ENCODE assay signal across 12 cellular contexts in the genomic region with DNA sequence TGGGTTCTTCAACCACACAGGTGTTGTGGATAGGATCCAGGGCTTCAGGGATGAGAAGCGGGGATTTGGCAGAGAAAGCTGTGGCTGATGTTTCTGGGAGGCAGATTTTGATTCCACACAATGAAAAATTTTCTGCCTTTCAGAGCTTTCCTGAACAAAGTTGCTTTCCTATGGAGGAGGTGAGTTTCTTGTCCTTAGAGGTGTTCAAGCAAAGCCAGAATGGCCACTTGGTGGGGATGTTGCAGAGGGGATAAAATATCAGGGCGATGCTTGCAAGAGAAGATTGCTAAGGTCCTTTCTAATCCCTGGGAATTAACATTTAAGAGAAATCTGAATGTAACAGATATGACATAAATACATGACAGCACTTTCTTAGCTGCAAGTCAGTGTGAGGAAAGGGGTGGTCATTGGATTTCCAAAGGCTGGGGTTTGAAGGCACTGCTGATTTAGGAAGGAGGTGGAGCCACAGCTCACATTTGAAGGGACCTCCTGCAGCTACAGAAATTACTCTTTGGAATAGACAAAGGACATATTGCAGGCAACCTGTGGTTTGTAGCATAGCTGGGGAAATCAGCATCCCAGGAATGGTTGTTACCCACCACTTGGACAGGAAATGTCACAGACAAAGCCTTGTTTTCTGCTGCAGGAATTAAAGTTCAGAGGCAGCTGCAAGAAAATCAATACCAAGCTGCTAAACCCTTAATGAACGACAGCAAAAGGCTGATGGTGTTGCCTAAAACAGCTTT.
DNase-seq lines count a peak whose midpoint lies in the region; ATAC-seq lines count a peak whose summit lies in the region.
"Had no signal": no experiment of that assay in that cellular context is flagged by ENCODE, and none has a peak within 500 bp of the region (broad histone marks: within the 10 kb centered on the region; RNA-seq: fewer than 3 reads in every experiment).

No MANE protein-coding gene starts in this region.

- no peak for ATAC-seq in HG03045 (IDR thresholded peaks at IDR 0.05; ENCODE audit: unreplicated experiment)
- no peak for ATAC-seq in GM19035 (IDR thresholded peaks at IDR 0.05; ENCODE audit: unreplicated experiment)
- ATAC-seq: CD8-positive, alpha-beta T cell had no signal

- H3K27ac ChIP-seq in esophagus (ENCODE audit: low read depth in 2 of 2, low read length in 1 of 2): peak overlapping the region; percentile 20 to 80
- H3K27ac ChIP-seq: sigmoid colon, SK-N-MC had no signal

- no peak overlapping the region for H3K4me3 ChIP-seq in esophagus (ENCODE audit: low read depth in 1 of 2, low read length in 2 of 2)
- H3K4me3 ChIP-seq: lung, sigmoid colon, SK-N-MC had no signal

- peak; percentile 1 for DNase-seq in stimulated activated CD4-positive, alpha-beta T cell treated with anti-CD3 and anti-CD28 coated beads, Interleukin-15, amount 100 ng/mL, for 24 hours
- DNase-seq in stimulated activated CD4-positive, alpha-beta T cell treated with anti-CD3 and anti-CD28 coated beads, Interleukin-4, amount 100 ng/mL, for 4 hours: no peak
- DNase-seq in NCI-H526 (lab: John Stamatoyannopoulos, UW) (peak; percentile 16 to 59), UCSD-AML1 (lab: John Stamatoyannopoulos, UW; ENCODE audit: unreplicated experiment) (no peak), middle frontal gyrus (ENCODE audit: extremely low spot score, low spot score) (no peak)
- DNase-seq: CD8-positive, alpha-beta T cell; sigmoid colon had no signal

- H3K4me1 ChIP-seq in esophagus (ENCODE audit: control insufficient read depth in 2 of 2, insufficient read depth in 2 of 2, low read length in 1 of 2): peaks cover 0 to 7% of the 10 kb centered on the region in 2 donors
- H3K4me1 ChIP-seq: sigmoid colon had no signal

- H3K27me3 ChIP-seq in esophagus (ENCODE audit: control insufficient read depth in 1 of 2, insufficient read depth in 2 of 2, low read length in 2 of 2): no peaks in the 10 kb centered on the region

- no peaks in the 10 kb centered on the region for H3K36me3 ChIP-seq in esophagus (ENCODE audit: control insufficient read depth in 2 of 2, insufficient read depth in 2 of 2, low read length in 1 of 2)
- H3K36me3 ChIP-seq: sigmoid colon had no signal

- 50 to 51% methylated on average over 3 of the region's 3 CpGs for WGBS in esophagus, 2 donors

- H3K9me3 ChIP-seq in esophagus (ENCODE audit: control insufficient read depth in 2 of 2, insufficient read depth in 1 of 2, low read depth in 1 of 2, low read length in 1 of 2): no peaks in the 10 kb centered on the region
- H3K9me3 ChIP-seq: sigmoid colon had no signal

Comparison
In these comparisons a context has a peak if more than half of its experiments do, and no peak if none do; other contexts are left out.
1. DNase-seq: peak in stimulated activated CD4-positive, alpha-beta T cell treated with anti-CD3 and anti-CD28 coated beads, Interleukin-15, amount 100 ng/mL, for 24 hours (single experiment) and NCI-H526 (2 of 2); none in stimulated activated CD4-positive, alpha-beta T cell treated with anti-CD3 and anti-CD28 coated beads, Interleukin-4, amount 100 ng/mL, for 4 hours (0 of 2), UCSD-AML1 (single experiment) and middle frontal gyrus (single experiment).